ENCODE assay signal across 10 cellular contexts in the genomic region with DNA sequence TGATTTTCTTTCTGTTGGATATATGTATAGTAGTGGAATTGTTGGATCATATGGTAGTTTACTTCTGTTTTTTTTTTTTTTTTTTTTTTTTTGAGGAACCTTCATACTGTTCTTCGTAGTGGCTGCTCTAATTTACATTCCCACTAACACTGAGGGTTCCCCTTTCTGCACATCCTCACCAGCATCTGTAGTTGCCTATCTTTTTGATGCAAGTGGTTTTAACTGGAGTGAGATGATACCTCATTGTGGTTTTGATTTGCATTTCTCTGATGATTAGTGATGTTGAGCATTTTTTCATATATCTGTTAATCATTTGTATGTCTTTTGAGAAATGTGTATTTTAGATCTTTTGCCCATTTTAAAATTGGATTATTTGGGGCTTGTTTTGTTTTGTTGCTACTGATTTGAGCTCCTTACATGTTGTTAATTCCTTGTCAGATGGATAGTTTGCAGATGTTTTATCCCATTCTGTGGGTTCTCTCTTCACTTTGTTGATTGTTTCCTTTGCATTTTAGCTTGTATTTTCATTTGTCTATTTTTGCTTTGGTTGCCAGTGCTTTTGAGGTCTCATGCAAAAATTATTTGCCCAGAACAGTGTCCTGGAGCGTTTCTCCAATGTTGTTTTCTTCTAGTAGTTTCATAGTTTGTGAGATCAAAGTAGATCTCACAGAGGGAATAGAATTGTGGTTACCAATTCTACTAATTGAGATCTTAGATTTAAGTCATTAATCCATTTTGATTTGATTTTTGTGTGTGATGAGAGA. TPM values are rescaled to one million over a fixed set of nuclear protein-coding genes. Genes with fewer than 3 reads are reported as not detected.
DNase-seq lines count a peak whose midpoint lies in the region; ATAC-seq and FAIRE-seq lines count a peak whose summit lies in the region.
"Had no signal": no experiment of that assay in that cellular context is flagged by ENCODE, and none has a peak within 500 bp of the region (broad histone marks: within the 10 kb centered on the region; RNA-seq: fewer than 3 reads in every experiment).

No MANE protein-coding gene starts in this region.

- no peak overlapping the region for H2BK15ac ChIP-seq in mesenchymal stem cell (ENCODE audit: low read depth, poor library complexity, severe bottlenecking)

- no peak overlapping the region for H2BK5ac ChIP-seq in mesenchymal stem cell (ENCODE audit: low read depth, low read length, poor library complexity, severe bottlenecking)

- H3K27ac ChIP-seq in BLaER1, result no peak overlapping the region
- no peak overlapping the region for H3K27ac ChIP-seq in mesenchymal stem cell (ENCODE audit: low read length, poor library complexity, severe bottlenecking)

- ATAC-seq in HG02884 (IDR thresholded peaks at IDR 0.05; ENCODE audit: unreplicated experiment) (peak; percentile 73), HG03520 (IDR thresholded peaks at IDR 0.05; ENCODE audit: unreplicated experiment) (no peak), left lobe of liver (no peak)

- H2BK120ac ChIP-seq in mesenchymal stem cell (ENCODE audit: low read depth, low read length), result no peak overlapping the region

- peaks cover 13% of the 10 kb centered on the region for H3K79me1 ChIP-seq in mesenchymal stem cell (replicated peaks; ENCODE audit: low read length, poor library complexity, severe bottlenecking)

- H3K23ac ChIP-seq in mesenchymal stem cell (ENCODE audit: low read length in 2 of 2), result no peak overlapping the region

- H3K4me3 ChIP-seq in BLaER1 (no peak overlapping the region), mesenchymal stem cell (ENCODE audit: insufficient read depth in 1 of 2, low read depth in 1 of 2, low read length in 2 of 2) (no peak overlapping the region)

- H2BK12ac ChIP-seq in mesenchymal stem cell (ENCODE audit: low read length in 2 of 2), result no peak overlapping the region

- H3K36me3 ChIP-seq in BLaER1, result peaks cover 71% of the 10 kb centered on the region
- peaks cover 9 to 54% of the 10 kb centered on the region in 2 experiments for H3K36me3 ChIP-seq in mesenchymal stem cell (ENCODE audit: control insufficient read depth in 1 of 2, insufficient read depth in 2 of 2, low read depth in 1 of 2, low read length in 2 of 2)

- peak; percentile 18 for DNase-seq in GM19239 (ENCODE audit: insufficient read length, low spot score)
- DNase-seq in MV-4-11 (lab: John Stamatoyannopoulos, UW), result peak; percentile 78
- no peak for DNase-seq in mesenchymal stem cell
- DNase-seq in RCC 7860 (ENCODE audit: low spot score), result no peak
- no peak for DNase-seq in left lobe of liver (ENCODE audit: low spot score)
- DNase-seq: anterior cingulate cortex, NCI-H2171 had no signal

- H3K14ac ChIP-seq in mesenchymal stem cell (ENCODE audit: low read length in 2 of 2), result no peak overlapping the region

- H4K8ac ChIP-seq in mesenchymal stem cell (ENCODE audit: low read length), result no peak overlapping the region

- H3K9ac ChIP-seq in BLaER1 (no peak overlapping the region), mesenchymal stem cell (ENCODE audit: low read length) (no peak overlapping the region)

- H3K9me3 ChIP-seq in BLaER1 (no peaks in the 10 kb centered on the region), mesenchymal stem cell (ENCODE audit: control insufficient read depth, low read length) (no peaks in the 10 kb centered on the region)

- H4K20me1 ChIP-seq in BLaER1, result peaks cover 71% of the 10 kb centered on the region

- no peak overlapping the region for H2AK5ac ChIP-seq in mesenchymal stem cell (ENCODE audit: low read length, severe bottlenecking)

- no peak overlapping the region for H3K4ac ChIP-seq in mesenchymal stem cell (ENCODE audit: low read depth in 1 of 2, low read length in 2 of 2)

- H3K4me2 ChIP-seq in BLaER1 (peak overlapping the region; percentile 17), mesenchymal stem cell (ENCODE audit: low read length, poor library complexity, severe bottlenecking) (no peak overlapping the region)

- H3K27me3 ChIP-seq in BLaER1 (no peaks in the 10 kb centered on the region), mesenchymal stem cell (ENCODE audit: control insufficient read depth in 1 of 2, insufficient read depth in 1 of 2, low read length in 2 of 2) (no peaks in the 10 kb centered on the region)

- H3K4me1 ChIP-seq in BLaER1 (peaks cover 16% of the 10 kb centered on the region), mesenchymal stem cell (ENCODE audit: control insufficient read depth, insufficient read depth, low read depth, low read length) (no peaks in the 10 kb centered on the region)

- H2AFZ ChIP-seq in mesenchymal stem cell (ENCODE audit: low read depth, low read length), result no peak overlapping the region

- FAIRE-seq in GM19239 (lab: Jason Lieb, UNC) (peak; percentile 84), RCC 7860 (lab: Jason Lieb, UNC) (no peak)

- WGBS in mesenchymal stem cell, result 100% methylated on average over 1 of the region's 2 CpGs

- no peak overlapping the region for H3K18ac ChIP-seq in mesenchymal stem cell (ENCODE audit: low read depth in 1 of 2, low read length in 2 of 2)

- no peak overlapping the region for H4K91ac ChIP-seq in mesenchymal stem cell (ENCODE audit: low read length)

RNA-seq across cellular contexts. Expression of gene BCAS3, which starts 25.0 kb away (rescaled TPM):
- 14.1 TPM for polyA plus RNA-seq in mesenchymal stem cell (2013, experiment 1 of 2)
- polyA plus RNA-seq in mesenchymal stem cell (2013, experiment 2 of 2), result 13.7 TPM
- 20.9 TPM for total RNA-seq in left lobe of liver

RNA-seq across cellular contexts. Expression of gene PPM1D, which starts 52.7 kb away (rescaled TPM):
- polyA plus RNA-seq in mesenchymal stem cell (2013, experiment 1 of 2), result 10.7 TPM
- polyA plus RNA-seq in mesenchymal stem cell (2013, experiment 2 of 2), result 10.7 TPM
- total RNA-seq in left lobe of liver, result 5.0 TPM

Comparison
In these comparisons a context has a peak if more than half of its experiments do, and no peak if none do; other contexts are left out.
1. DNase-seq: peak in GM19239 (single experiment) and MV-4-11 (single experiment); none in mesenchymal stem cell (single experiment), RCC 7860 (single experiment) and left lobe of liver (single experiment).